22 cellular contexts compared by ENCODE assay signal in the genomic region with DNA sequence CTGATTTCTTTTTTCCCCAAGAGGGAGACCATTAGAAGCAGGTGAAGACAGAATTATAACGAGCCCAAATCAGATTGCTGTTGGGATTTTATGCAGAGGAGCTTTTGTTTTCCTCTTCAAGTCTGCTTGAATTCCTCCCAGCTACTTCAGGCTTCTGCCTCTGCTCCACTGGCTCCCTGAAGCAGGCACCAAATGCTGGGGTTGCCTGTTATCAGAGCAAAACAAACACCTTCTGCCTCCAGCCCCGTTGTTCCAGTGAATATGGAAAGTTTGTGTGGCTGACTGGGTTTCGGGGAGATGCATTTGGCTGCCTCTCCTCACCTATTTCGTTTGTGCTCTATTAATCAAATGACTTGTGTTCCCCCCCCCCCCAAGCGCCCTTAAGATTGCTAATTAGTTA.
DNase-seq lines count a peak whose midpoint lies in the region; ATAC-seq, FAIRE-seq and TF ChIP-seq lines count a peak whose summit lies in the region.
"Had no signal": no experiment of that assay in that cellular context is flagged by ENCODE, and none has a peak within 500 bp of the region (broad histone marks: within the 10 kb centered on the region; RNA-seq: fewer than 3 reads in every experiment).

No MANE protein-coding gene starts in this region.

- peaks cover 3% of the 10 kb centered on the region; the same call in 1 of the 2 replicates for H3K9me2 ChIP-seq in GM23338 (ENCODE audit: insufficient read depth)

- H3K9ac ChIP-seq in K562 (ENCODE audit: insufficient read depth in 1 of 2, low read depth in 2 of 2, low read length in 2 of 2): no peak overlapping the region
- H3K9ac ChIP-seq: BLaER1 had no signal

- no peak for TF ChIP-seq CTCF in GM23338 (conservative IDR thresholded peaks at IDR 0.05; ENCODE audit: low read depth in 2 of 2)
- TF ChIP-seq CTCF in K562 (IDR thresholded peaks at IDR 0.05 in 2 of 3, conservative IDR thresholded peaks at IDR 0.05 in 1 of 3; ENCODE audit: insufficient read depth in 2 of 3, low read depth in 1 of 3, low read length in 3 of 3): no peak

- intact Hi-C loops in K562 (cut with micrococcal nuclease): no loop called here

- H3K36me3 Mint-ChIP-seq in GM23338 (ENCODE audit: low read depth): no peaks in the 10 kb centered on the region
- H3K36me3 Mint-ChIP-seq: CD4-positive, CD25-positive, alpha-beta regulatory T cell; CD8-positive, alpha-beta T cell had no signal

- H3K79me2 ChIP-seq in GM23338 (replicated peaks; ENCODE audit: insufficient read depth): no peaks in the 10 kb centered on the region
- no peaks in the 10 kb centered on the region for H3K79me2 ChIP-seq in K562 (ENCODE audit: control insufficient read depth, insufficient read depth, low read length)

- TF ChIP-seq EP300 in K562 (IDR thresholded peaks at IDR 0.05; ENCODE audit: low read length): no peak

- H3K27me3 ChIP-seq in GM23338 (ENCODE audit: insufficient read depth) (no peaks in the 10 kb centered on the region), K562 (ENCODE audit: control insufficient read depth in 2 of 2, insufficient read depth in 2 of 2, low read length in 2 of 2) (peaks cover 11% of the 10 kb centered on the region in 2 experiments; a peak in 3 of 5 replicates)
- H3K27me3 ChIP-seq: BLaER1 had no signal

- H3K4me1 ChIP-seq in GM23338 (ENCODE audit: insufficient read depth) (peaks cover 7% of the 10 kb centered on the region; the same call in 1 of the 2 replicates), K562 (replicated peaks in 1 of 2; ENCODE audit: control insufficient read depth in 2 of 2, insufficient read depth in 2 of 2, low read length in 2 of 2) (no peaks in the 10 kb centered on the region)
- H3K4me1 ChIP-seq: HAP-1 had no signal

- WGBS in K562 (ENCODE audit: insufficient coverage, low coverage, missing lambda C conversion rate): 0% methylated on average over 5 of the region's 5 CpGs

- H3K4me3 Mint-ChIP-seq in GM23338: no peak overlapping the region
- H3K4me3 Mint-ChIP-seq: B cell; CD4-positive, CD25-positive, alpha-beta regulatory T cell; CD8-positive, alpha-beta T cell; HFFc6 had no signal

- no peak for FAIRE-seq in K562 (lab: Jason Lieb, UNC)
- FAIRE-seq: A204.1, G401.6, GM12892 had no signal

- no peaks in the 10 kb centered on the region; the same call in 1 of the 2 replicates for H4K20me1 ChIP-seq in GM23338 (replicated peaks; ENCODE audit: insufficient read depth)
- no peaks in the 10 kb centered on the region for H4K20me1 ChIP-seq in K562 (replicated peaks; ENCODE audit: control insufficient read depth, insufficient read depth, low read length)
- H4K20me1 ChIP-seq: BLaER1 had no signal

- no peak overlapping the region for H3K27ac Mint-ChIP-seq in GM23338
- H3K27ac Mint-ChIP-seq: B cell; CD4-positive, CD25-positive, alpha-beta regulatory T cell; CD8-positive, alpha-beta T cell; HFFc6 had no signal

- H2AFZ ChIP-seq in GM23338: 0 out of 2 replicates have a peak overlapping the region, but pooled peaks have one; percentile 32
- H2AFZ ChIP-seq in K562 (ENCODE audit: low read depth, low read length): no peak overlapping the region

- no TSS peak for BruUV-seq in K562 (replicated peaks; lab: Mats Ljungman, UMichigan)

- CTCF ChIA-PET in K562 (lab: Yijun Ruan, JAX; ENCODE audit: low intra/inter-chr PET ratio): no interaction called here

- TF ChIP-seq RAD21 in K562 (CRISPR knock-in tag; conservative IDR thresholded peaks at IDR 0.05 in 1 of 2, IDR thresholded peaks at IDR 0.05 in 1 of 2): no peak

- H3K4me2 ChIP-seq in GM23338 (no peak overlapping the region), K562 (ENCODE audit: insufficient read depth, low read length) (no peak overlapping the region)
- H3K4me2 ChIP-seq: BLaER1 had no signal

- no peaks in the 10 kb centered on the region for H3K9me3 Mint-ChIP-seq in GM23338
- H3K9me3 Mint-ChIP-seq: CD8-positive, alpha-beta T cell; HFFc6 had no signal

- H3K9me3 ChIP-seq in K562 (replicated peaks; ENCODE audit: control insufficient read depth, insufficient read depth, low read depth, low read length): no peaks in the 10 kb centered on the region
- H3K9me3 ChIP-seq: HAP-1 had no signal

- TF ChIP-seq POLR2A in K562 (conservative IDR thresholded peaks at IDR 0.05): no peak

- H3K9me1 ChIP-seq in K562 (ENCODE audit: control insufficient read depth, insufficient read depth, low read length): no peaks in the 10 kb centered on the region

- no peak overlapping the region for H3K4me3 ChIP-seq in GM23338
- H3K4me3 ChIP-seq in K562: no peak overlapping the region
- H3K4me3 ChIP-seq: BLaER1, HAP-1 had no signal

- no peaks in the 10 kb centered on the region for H3F3A ChIP-seq in GM23338 (replicated peaks; ENCODE audit: low read depth)

- H3K4me1 Mint-ChIP-seq in GM23338: peaks cover 4% of the 10 kb centered on the region; the same call in 1 of the 3 replicates
- H3K4me1 Mint-ChIP-seq: CD4-positive, CD25-positive, alpha-beta regulatory T cell had no signal

- peak; percentile 20 for DNase-seq in NCI-H1105 treated with DMSO at 0.1 percent for 48 hours (lab: John Stamatoyannopoulos, UW)
- no peak for DNase-seq in NCI-H1105 (lab: John Stamatoyannopoulos, UW)
- peak; percentile 31 for DNase-seq in NCI-H2171 treated with DMSO at 0.1 percent for 48 hours (lab: John Stamatoyannopoulos, UW)
- DNase-seq in NCI-H2171 (lab: John Stamatoyannopoulos, UW): no peak
- DNase-seq in GM23338 (ENCODE audit: low spot score): no peak
- no peak for DNase-seq in K562 (ENCODE audit: extremely low read depth in 1 of 4, low spot score in 3 of 4)
- DNase-seq in iPS-NIHi7 (ENCODE audit: extremely low spot score): no peak
- DNase-seq: Caco-2; CD4-positive, CD25-positive, alpha-beta regulatory T cell; CD8-positive, alpha-beta T cell; DMS153; DND-41; HFFc6 had no signal

- no peak overlapping the region for H3K27ac ChIP-seq in GM23338 (ENCODE audit: low read depth)
- H3K27ac ChIP-seq in K562 (ENCODE audit: extremely low read depth, low read depth, low read length): no peak overlapping the region
- H3K27ac ChIP-seq: 22Rv1, BLaER1, C4-2B had no signal

- POLR2A ChIA-PET in K562 (lab: Yijun Ruan, JAX): interaction anchor here (0.6 to 1.1 kb wide), 2 partner anchors 27 to 173 kb away, joined by 3 to 4 read pairs; no protein-coding TSS in a partner anchor

- H3K36me3 ChIP-seq in GM23338 (ENCODE audit: insufficient read depth) (no peaks in the 10 kb centered on the region), K562 (ENCODE audit: control insufficient read depth, insufficient read depth, low read length) (no peaks in the 10 kb centered on the region)
- H3K36me3 ChIP-seq: BLaER1, HAP-1 had no signal

- no peak for ATAC-seq in GM23338
- no peak for ATAC-seq in K562
- ATAC-seq in HG03354 (IDR thresholded peaks at IDR 0.05; ENCODE audit: poor library complexity, severe bottlenecking, unreplicated experiment): no peak
- ATAC-seq: CD8-positive, alpha-beta T cell had no signal

- in situ Hi-C loops in K562 (cut with MboI): no loop called here

- peaks cover 3% of the 10 kb centered on the region for H3K27me3 Mint-ChIP-seq in GM23338 (ENCODE audit: insufficient read depth, low read depth, poor library complexity)

TF ChIP-seq in GM23338, 12 proteins besides CTCF, POLR2A, EP300 and RAD21 (continues in another document):
- no peak for TF ChIP-seq EZH2 (IDR thresholded peaks at IDR 0.05; ENCODE audit: low read depth, unreplicated experiment)
- TF ChIP-seq, protein P1, sequence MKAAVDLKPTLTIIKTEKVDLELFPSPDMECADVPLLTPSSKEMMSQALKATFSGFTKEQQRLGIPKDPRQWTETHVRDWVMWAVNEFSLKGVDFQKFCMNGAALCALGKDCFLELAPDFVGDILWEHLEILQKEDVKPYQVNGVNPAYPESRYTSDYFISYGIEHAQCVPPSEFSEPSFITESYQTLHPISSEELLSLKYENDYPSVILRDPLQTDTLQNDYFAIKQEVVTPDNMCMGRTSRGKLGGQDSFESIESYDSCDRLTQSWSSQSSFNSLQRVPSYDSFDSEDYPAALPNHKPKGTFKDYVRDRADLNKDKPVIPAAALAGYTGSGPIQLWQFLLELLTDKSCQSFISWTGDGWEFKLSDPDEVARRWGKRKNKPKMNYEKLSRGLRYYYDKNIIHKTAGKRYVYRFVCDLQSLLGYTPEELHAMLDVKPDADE (IDR thresholded peaks at IDR 0.05): no peak

TF ChIP-seq in K562, 482 proteins besides CTCF, POLR2A, EP300 and RAD21:
- TF ChIP-seq CBX8 (IDR thresholded peaks at IDR 0.05; ENCODE audit: borderline replicate concordance, extremely low read depth, low read depth, low read length, poor library complexity, severe bottlenecking) (peak; percentile 77), ZC3H11A (IDR thresholded peaks at IDR 0.05; ENCODE audit: low read depth, low read length) (no peak)

Comparison
In these comparisons a context has a peak if more than half of its experiments do, and no peak if none do; other contexts are left out.
1. DNase-seq: peak in NCI-H1105 treated with DMSO at 0.1 percent for 48 hours (single experiment) and NCI-H2171 treated with DMSO at 0.1 percent for 48 hours (single experiment); none in NCI-H1105 (single experiment), NCI-H2171 (single experiment), GM23338 (single experiment), K562 (0 of 4) and iPS-NIHi7 (single experiment).